Comparison of ENCODE assay signal across 3 cellular contexts in the genomic region with DNA sequence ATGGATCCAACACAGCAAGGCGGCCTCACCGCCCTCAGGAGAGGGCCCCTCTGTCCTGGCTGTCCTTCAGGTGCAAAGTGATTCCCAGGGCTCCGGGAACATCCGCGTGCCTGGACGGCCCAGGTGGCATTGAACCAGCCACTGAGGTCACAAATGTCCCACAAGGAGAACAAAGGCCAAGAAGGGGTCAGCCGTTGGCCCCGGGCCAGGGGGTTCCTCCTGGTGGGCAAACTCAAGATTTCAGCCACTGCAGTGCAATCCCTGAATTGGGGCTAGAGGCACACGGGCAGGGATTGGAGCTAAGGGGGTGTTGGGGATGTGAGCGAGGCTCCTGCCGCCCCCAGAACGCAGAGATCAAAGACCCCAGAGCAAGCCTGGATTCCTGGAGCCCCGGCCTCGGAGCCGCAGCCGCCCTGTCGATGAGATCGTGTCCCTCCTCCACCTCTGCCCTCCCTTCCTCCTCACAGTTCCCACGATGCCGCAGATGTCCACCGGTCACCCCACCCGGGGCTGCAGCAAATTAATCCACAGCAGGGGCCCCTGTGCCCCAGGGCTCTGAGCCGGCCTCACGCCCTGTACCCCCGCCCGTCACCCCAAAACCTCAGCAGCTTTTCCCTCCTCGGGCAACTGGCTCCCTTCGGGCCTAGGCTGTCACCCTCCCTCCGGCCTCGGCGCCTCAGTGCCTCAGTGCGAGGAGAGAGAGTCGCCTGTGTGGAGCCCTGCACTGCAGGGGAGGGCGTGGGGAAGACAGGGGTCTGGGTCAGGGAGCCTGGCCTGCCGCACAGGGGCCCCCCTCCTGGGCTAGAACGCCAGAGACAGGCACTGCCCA.
TF ChIP-seq lines count a peak whose summit lies in the region.

No MANE protein-coding gene starts in this region.

TF ChIP-seq in GM23338, 12 proteins besides CTCF, POLR2A, EP300 and RAD21:
- TF ChIP-seq, protein P1, sequence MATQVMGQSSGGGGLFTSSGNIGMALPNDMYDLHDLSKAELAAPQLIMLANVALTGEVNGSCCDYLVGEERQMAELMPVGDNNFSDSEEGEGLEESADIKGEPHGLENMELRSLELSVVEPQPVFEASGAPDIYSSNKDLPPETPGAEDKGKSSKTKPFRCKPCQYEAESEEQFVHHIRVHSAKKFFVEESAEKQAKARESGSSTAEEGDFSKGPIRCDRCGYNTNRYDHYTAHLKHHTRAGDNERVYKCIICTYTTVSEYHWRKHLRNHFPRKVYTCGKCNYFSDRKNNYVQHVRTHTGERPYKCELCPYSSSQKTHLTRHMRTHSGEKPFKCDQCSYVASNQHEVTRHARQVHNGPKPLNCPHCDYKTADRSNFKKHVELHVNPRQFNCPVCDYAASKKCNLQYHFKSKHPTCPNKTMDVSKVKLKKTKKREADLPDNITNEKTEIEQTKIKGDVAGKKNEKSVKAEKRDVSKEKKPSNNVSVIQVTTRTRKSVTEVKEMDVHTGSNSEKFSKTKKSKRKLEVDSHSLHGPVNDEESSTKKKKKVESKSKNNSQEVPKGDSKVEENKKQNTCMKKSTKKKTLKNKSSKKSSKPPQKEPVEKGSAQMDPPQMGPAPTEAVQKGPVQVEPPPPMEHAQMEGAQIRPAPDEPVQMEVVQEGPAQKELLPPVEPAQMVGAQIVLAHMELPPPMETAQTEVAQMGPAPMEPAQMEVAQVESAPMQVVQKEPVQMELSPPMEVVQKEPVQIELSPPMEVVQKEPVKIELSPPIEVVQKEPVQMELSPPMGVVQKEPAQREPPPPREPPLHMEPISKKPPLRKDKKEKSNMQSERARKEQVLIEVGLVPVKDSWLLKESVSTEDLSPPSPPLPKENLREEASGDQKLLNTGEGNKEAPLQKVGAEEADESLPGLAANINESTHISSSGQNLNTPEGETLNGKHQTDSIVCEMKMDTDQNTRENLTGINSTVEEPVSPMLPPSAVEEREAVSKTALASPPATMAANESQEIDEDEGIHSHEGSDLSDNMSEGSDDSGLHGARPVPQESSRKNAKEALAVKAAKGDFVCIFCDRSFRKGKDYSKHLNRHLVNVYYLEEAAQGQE (IDR thresholded peaks at IDR 0.05; ENCODE audit: unreplicated experiment), result no peak
- no peak for TF ChIP-seq STAT1 (IDR thresholded peaks at IDR 0.05; ENCODE audit: unreplicated experiment)
TF ChIP-seq in GM23338: peak in this region for 0.

TF ChIP-seq in K562, 482 proteins besides CTCF, POLR2A, EP300 and RAD21:
- TF ChIP-seq, protein P2, sequence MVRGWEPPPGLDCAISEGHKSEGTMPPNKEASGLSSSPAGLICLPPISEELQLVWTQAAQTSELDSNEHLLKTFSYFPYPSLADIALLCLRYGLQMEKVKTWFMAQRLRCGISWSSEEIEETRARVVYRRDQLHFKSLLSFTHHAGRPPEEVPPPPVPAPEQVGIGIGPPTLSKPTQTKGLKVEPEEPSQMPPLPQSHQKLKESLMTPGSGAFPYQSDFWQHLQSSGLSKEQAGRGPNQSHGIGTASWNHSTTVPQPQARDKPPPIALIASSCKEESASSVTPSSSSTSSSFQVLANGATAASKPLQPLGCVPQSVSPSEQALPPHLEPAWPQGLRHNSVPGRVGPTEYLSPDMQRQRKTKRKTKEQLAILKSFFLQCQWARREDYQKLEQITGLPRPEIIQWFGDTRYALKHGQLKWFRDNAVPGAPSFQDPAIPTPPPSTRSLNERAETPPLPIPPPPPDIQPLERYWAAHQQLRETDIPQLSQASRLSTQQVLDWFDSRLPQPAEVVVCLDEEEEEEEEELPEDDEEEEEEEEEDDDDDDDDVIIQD (CRISPR knock-in tag; IDR thresholded peaks at IDR 0.05), result no peak
- TF ChIP-seq TEAD1 (CRISPR knock-in tag; IDR thresholded peaks at IDR 0.05) (no peak), E2F3 (CRISPR knock-in tag; IDR thresholded peaks at IDR 0.05) (no peak), SNIP1 (IDR thresholded peaks at IDR 0.05; ENCODE audit: low read depth) (no peak), NFIC (IDR thresholded peaks at IDR 0.05) (peak; percentile 61; the same call in 1 of the 2 replicates), PTTG1 (tag; IDR thresholded peaks at IDR 0.05; ENCODE audit: low read depth) (no peak), TCF3 (CRISPR knock-in tag; IDR thresholded peaks at IDR 0.05) (no peak), TAF9B (IDR thresholded peaks at IDR 0.05; ENCODE audit: partially characterized antibody) (no peak), EZH2 (IDR thresholded peaks at IDR 0.05; ENCODE audit: borderline replicate concordance, low read depth, low read length) (0 out of 2 replicates have a peak, but pooled peaks have one; percentile 34), FOSL1 (tag; conservative IDR thresholded peaks at IDR 0.05) (no peak)

TF ChIP-seq in HepG2, 621 proteins besides CTCF, POLR2A, EP300 and RAD21:
- TF ChIP-seq RAD51 (IDR thresholded peaks at IDR 0.05; ENCODE audit: borderline replicate concordance), result no peak
- TF ChIP-seq TBP (CRISPR knock-in tag; IDR thresholded peaks at IDR 0.05), result no peak
- TF ChIP-seq XRCC5 (optimal IDR thresholded peaks at IDR 0.05; ENCODE audit: low read length), result no peak
- no peak for TF ChIP-seq CHCHD3 (CRISPR knock-in tag; IDR thresholded peaks at IDR 0.05)
- no peak for TF ChIP-seq CEBPB (IDR thresholded peaks at IDR 0.05; ENCODE audit: borderline replicate concordance, low read depth, low read length)
- 0 out of 2 replicates have a peak, but pooled peaks have one; percentile 38 for TF ChIP-seq EZH2 (conservative IDR thresholded peaks at IDR 0.05; ENCODE audit: low read depth, low read length)
- TF ChIP-seq ARNT2 (CRISPR knock-in tag; IDR thresholded peaks at IDR 0.05; ENCODE audit: low read depth), result no peak
